ENCODE assay signal across 12 cellular contexts in genomic region chr16:51150159-51150893, GRCh38. TPM values are rescaled to one million over a fixed set of nuclear protein-coding genes. Genes with fewer than 3 reads are reported as not detected.
DNase-seq lines count a peak whose midpoint lies in the region; ATAC-seq and TF ChIP-seq lines count a peak whose summit lies in the region.
"Had no signal": no experiment of that assay in that cellular context is flagged by ENCODE, and none has a peak within 500 bp of the region (broad histone marks: within the 10 kb centered on the region; RNA-seq: fewer than 3 reads in every experiment).

No MANE protein-coding gene starts in this region.

- ATAC-seq in activated CD8-positive, alpha-beta T cell treated with anti-CD3 and anti-CD28 coated beads, Interleukin-2, amount 10 ng/mL, durations not matched to agents 7 days and 5 days: no peak
- ATAC-seq in activated CD8-positive, alpha-beta T cell treated with anti-CD3 and anti-CD28 coated beads for 36 hours: no peak
- ATAC-seq: CD8-positive, alpha-beta T cell; stimulated activated naive CD8-positive, alpha-beta T cell treated with anti-CD3 and anti-CD28 coated beads, Interleukin-15, Interleukin-2, amounts not matched to agents 100 U/mL and 50 U/mL, for 24 hours had no signal

- H3K9me3 ChIP-seq in duodenal mucosa (ENCODE audit: control insufficient read depth in 1 of 2, low read length in 2 of 2): no peaks in the 10 kb centered on the region
- H3K9me3 ChIP-seq in mesodermal cell (ENCODE audit: control insufficient read depth, low read length): no peaks in the 10 kb centered on the region
- no peaks in the 10 kb centered on the region for H3K9me3 ChIP-seq in tibial nerve

- H3K9ac ChIP-seq in duodenal mucosa (ENCODE audit: low read depth in 1 of 2, low read length in 2 of 2): peak overlapping the region in 1 of 2 donors; percentile 10

- peak overlapping the region; percentile 28 for H3K4me3 Mint-ChIP-seq in activated CD8-positive, alpha-beta T cell treated with anti-CD3 and anti-CD28 coated beads, Interleukin-2, amount 10 ng/mL, durations not matched to agents 7 days and 5 days
- H3K4me3 Mint-ChIP-seq in activated CD8-positive, alpha-beta T cell treated with anti-CD3 and anti-CD28 coated beads for 36 hours: no peak overlapping the region
- H3K4me3 Mint-ChIP-seq: CD8-positive, alpha-beta T cell had no signal

- TF ChIP-seq POLR2A in tibial nerve (IDR thresholded peaks at IDR 0.05): no peak

- peaks cover 2% of the 10 kb centered on the region for H3K4me1 Mint-ChIP-seq in activated CD8-positive, alpha-beta T cell treated with anti-CD3 and anti-CD28 coated beads, Interleukin-2, amount 10 ng/mL, durations not matched to agents 7 days and 5 days (ENCODE audit: low read depth)
- H3K4me1 Mint-ChIP-seq in activated CD8-positive, alpha-beta T cell treated with anti-CD3 and anti-CD28 coated beads for 36 hours (ENCODE audit: low read depth): peaks cover 7% of the 10 kb centered on the region

- peaks cover 8% of the 10 kb centered on the region for H3K9me3 Mint-ChIP-seq in activated CD8-positive, alpha-beta T cell treated with anti-CD3 and anti-CD28 coated beads, Interleukin-2, amount 10 ng/mL, durations not matched to agents 7 days and 5 days (ENCODE audit: insufficient read depth)
- H3K9me3 Mint-ChIP-seq in activated CD8-positive, alpha-beta T cell treated with anti-CD3 and anti-CD28 coated beads for 36 hours: peaks cover 4% of the 10 kb centered on the region
- H3K9me3 Mint-ChIP-seq: CD8-positive, alpha-beta T cell had no signal

- H3K27ac ChIP-seq in duodenal mucosa (ENCODE audit: low read depth, low read length): peak overlapping the region; percentile 58
- peak overlapping the region; percentile 90 for H3K27ac ChIP-seq in mesodermal cell (ENCODE audit: low read depth, low read length, severe bottlenecking)
- H3K27ac ChIP-seq in tibial nerve: peak overlapping the region in 2 of 4 donors; percentile 40 to 58

- peak overlapping the region; percentile 32 to 35 for H3K4me3 ChIP-seq in duodenal mucosa (ENCODE audit: low read depth in 1 of 2, low read length in 2 of 2)
- peak overlapping the region; percentile 95 for H3K4me3 ChIP-seq in mesodermal cell (ENCODE audit: extremely low read depth, insufficient read depth, low read length, poor library complexity, severe bottlenecking)
- H3K4me3 ChIP-seq in tibial nerve: peak overlapping the region; percentile 26 to 53 (median 34)

- TF ChIP-seq EP300 in tibial nerve (IDR thresholded peaks at IDR 0.05): no peak

- H3K27ac Mint-ChIP-seq in activated CD8-positive, alpha-beta T cell treated with anti-CD3 and anti-CD28 coated beads, Interleukin-2, amount 10 ng/mL, durations not matched to agents 7 days and 5 days: peak overlapping the region; percentile 43
- H3K27ac Mint-ChIP-seq in activated CD8-positive, alpha-beta T cell treated with anti-CD3 and anti-CD28 coated beads for 36 hours: no peak overlapping the region
- H3K27ac Mint-ChIP-seq: CD8-positive, alpha-beta T cell had no signal

- no peak for TF ChIP-seq CTCF in activated CD8-positive, alpha-beta T cell treated with anti-CD3 and anti-CD28 coated beads for 36 hours (IDR thresholded peaks at IDR 0.05)
- no peak for TF ChIP-seq CTCF in tibial nerve (IDR thresholded peaks at IDR 0.05)

- WGBS in mesodermal cell (ENCODE audit: insufficient coverage in 2 of 2), 2 experiments: 0% methylated on average over 28 to 38 of the region's 54 CpGs
- 5 to 15% methylated on average over 29 to 41 of the region's 54 CpGs for WGBS in tibial nerve, 2 donors

- peaks cover 15% of the 10 kb centered on the region for H3K36me3 Mint-ChIP-seq in activated CD8-positive, alpha-beta T cell treated with anti-CD3 and anti-CD28 coated beads, Interleukin-2, amount 10 ng/mL, durations not matched to agents 7 days and 5 days (ENCODE audit: low read depth)
- peaks cover 2% of the 10 kb centered on the region for H3K36me3 Mint-ChIP-seq in activated CD8-positive, alpha-beta T cell treated with anti-CD3 and anti-CD28 coated beads for 36 hours (ENCODE audit: low read depth)
- H3K36me3 Mint-ChIP-seq: CD8-positive, alpha-beta T cell had no signal

- POLR2A ChIA-PET in activated CD8-positive, alpha-beta T cell treated with anti-CD3 and anti-CD28 coated beads, Interleukin-2, amount 10 ng/mL, durations not matched to agents 7 days and 5 days (lab: Charles Lee): no interaction called here
- POLR2A ChIA-PET in activated CD8-positive, alpha-beta T cell treated with anti-CD3 and anti-CD28 coated beads for 36 hours (lab: Charles Lee): no interaction called here

- H3K27me3 Mint-ChIP-seq in activated CD8-positive, alpha-beta T cell treated with anti-CD3 and anti-CD28 coated beads, Interleukin-2, amount 10 ng/mL, durations not matched to agents 7 days and 5 days (ENCODE audit: low read depth): peaks cover 57% of the 10 kb centered on the region
- peaks cover 59% of the 10 kb centered on the region for H3K27me3 Mint-ChIP-seq in activated CD8-positive, alpha-beta T cell treated with anti-CD3 and anti-CD28 coated beads for 36 hours

- H3K27me3 ChIP-seq in duodenal mucosa (ENCODE audit: control insufficient read depth in 1 of 2, insufficient read depth in 2 of 2, low read length in 2 of 2) (peaks cover 49 to 62% of the 10 kb centered on the region in 2 donors), tibial nerve (peaks cover 0 to 88% of the 10 kb centered on the region in 2 donors)

- H3K36me3 ChIP-seq in duodenal mucosa (ENCODE audit: control insufficient read depth in 1 of 2, insufficient read depth in 2 of 2, low read length in 2 of 2) (no peaks in the 10 kb centered on the region), mesodermal cell (ENCODE audit: control insufficient read depth, insufficient read depth, low read length) (peaks cover 6% of the 10 kb centered on the region), tibial nerve (no peaks in the 10 kb centered on the region)

- no peak for DNase-seq in activated CD8-positive, alpha-beta T cell treated with anti-CD3 and anti-CD28 coated beads, Interleukin-2, amount 10 ng/mL, durations not matched to agents 7 days and 5 days
- DNase-seq in activated CD8-positive, alpha-beta T cell treated with anti-CD3 and anti-CD28 coated beads for 36 hours: no peak
- DNase-seq in tibial nerve (ENCODE audit: low spot score in 2 of 2): no peak
- no peak for DNase-seq in DMS53 (lab: John Stamatoyannopoulos, UW)
- no peak for DNase-seq in AML-193 (lab: John Stamatoyannopoulos, UW)
- no peak for DNase-seq in Kasumi-1 (lab: John Stamatoyannopoulos, UW)
- DNase-seq: CD8-positive, alpha-beta T cell; effector CD4-positive, alpha-beta T cell; stimulated activated naive CD8-positive, alpha-beta T cell treated with anti-CD3 and anti-CD28 coated beads, Interleukin-15, Interleukin-2, amounts not matched to agents 100 U/mL and 50 U/mL, for 24 hours had no signal

- CTCF ChIA-PET in activated CD8-positive, alpha-beta T cell treated with anti-CD3 and anti-CD28 coated beads, Interleukin-2, amount 10 ng/mL, durations not matched to agents 7 days and 5 days (lab: Charles Lee): no interaction called here
- CTCF ChIA-PET in activated CD8-positive, alpha-beta T cell treated with anti-CD3 and anti-CD28 coated beads for 36 hours (lab: Charles Lee): no interaction called here

- H3K4me1 ChIP-seq in duodenal mucosa (ENCODE audit: control insufficient read depth in 1 of 2, insufficient read depth in 2 of 2, low read length in 2 of 2) (no peaks in the 10 kb centered on the region), mesodermal cell (ENCODE audit: control insufficient read depth, insufficient read depth, low read length, poor library complexity, severe bottlenecking) (peaks cover 24% of the 10 kb centered on the region), tibial nerve (peaks cover 0 to 51% (median 14%) of the 10 kb centered on the region in 4 donors)

- intact Hi-C loops in activated CD8-positive, alpha-beta T cell treated with anti-CD3 and anti-CD28 coated beads for 36 hours (cut with micrococcal nuclease): no loop called here

RNA-seq across cellular contexts. Expression of gene SALL1, which starts 0.7 kb away (rescaled TPM):
- not detected for total RNA-seq in activated CD8-positive, alpha-beta T cell treated with anti-CD3 and anti-CD28 coated beads, Interleukin-2, amount 10 ng/mL, durations not matched to agents 7 days and 5 days
- total RNA-seq in activated CD8-positive, alpha-beta T cell treated with anti-CD3 and anti-CD28 coated beads for 36 hours: not detected
- polyA plus RNA-seq in mesodermal cell (2013, experiment 1 of 2): 45.4 TPM
- 36.0 TPM for polyA plus RNA-seq in mesodermal cell (2013, experiment 2 of 2)
- total RNA-seq in tibial nerve: 1 to 10 TPM in 1 of 4 donors, under 1 TPM in 3; 0.21 to 1.4 (median 0.26) TPM
- total RNA-seq: activated CD8-positive, alpha-beta memory T cell treated with anti-CD3 and anti-CD28 coated beads for 36 hours; CD8-positive, alpha-beta T cell had no signal

Comparison
In these comparisons a context has a peak if more than half of its experiments do, and no peak if none do; other contexts are left out.
1. H3K4me3 ChIP-seq: peak in every context shown above with its lines; median percentile 95 in mesodermal cell; 34 in tibial nerve; 34 in duodenal mucosa.